Comparison of ENCODE assay signal across 1 cellular context in the genomic region with DNA sequence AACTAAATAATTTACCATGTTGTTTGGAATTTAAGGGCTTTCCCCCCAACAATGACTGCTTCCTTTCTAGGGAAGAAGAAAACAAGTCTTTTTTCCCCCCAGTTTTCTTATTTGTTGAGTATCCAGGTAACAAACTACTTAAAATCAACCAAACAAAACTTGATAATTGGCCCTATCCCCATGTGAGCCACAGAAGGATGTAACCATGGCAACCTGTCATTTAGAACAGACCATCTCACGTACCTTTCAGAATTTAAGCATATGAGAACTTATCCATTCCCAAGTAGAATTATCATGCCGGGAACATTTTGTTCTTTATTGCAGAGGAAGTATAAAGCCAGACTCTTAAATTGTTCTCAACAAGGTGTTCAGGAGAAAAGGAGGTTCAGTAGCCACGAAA.
TF ChIP-seq lines count a peak whose summit lies in the region.

No MANE protein-coding gene starts in this region.

TF ChIP-seq in WTC11, 78 proteins besides CTCF, POLR2A, EP300 and RAD21 (continued from another document):
- TF ChIP-seq FOXJ3 (CRISPR knock-in tag; IDR thresholded peaks at IDR 0.05; ENCODE audit: borderline replicate concordance): no peak
